Comparison of ENCODE assay signal across 8 cellular contexts in genomic region chr15:89334510-89335288, GRCh38. TPM values are rescaled to one million over a fixed set of nuclear protein-coding genes. Genes with fewer than 3 reads are reported as not detected.
DNase-seq lines count a peak whose midpoint lies in the region; TF ChIP-seq lines count a peak whose summit lies in the region.

POLG (minus strand) TSS chr15:89334824; CDS start chr15:89333754, 1,070 bp downstream.

- H3K27me3 Mint-ChIP-seq in activated naive CD4-positive, alpha-beta T cell treated with anti-CD3 and anti-CD28 coated beads for 36 hours (ENCODE audit: low read depth) = peaks cover 3% of the 10 kb centered on the region

- no peak within 1 kb of the TSS for H2AFZ ChIP-seq in neuron (ENCODE audit: low read depth, low read length)

- DNase-seq in GM03348 (ENCODE audit: low spot score) = peak; percentile 99
- peak; percentile 95 for DNase-seq in HFF-Myc (ENCODE audit: extremely low read depth, low read depth)
- peak; percentile 99 for DNase-seq in NAMALWA (ENCODE audit: low spot score)
- DNase-seq in SK-N-DZ (ENCODE audit: low spot score) = peak; percentile 99
- DNase-seq in activated naive CD4-positive, alpha-beta T cell treated with anti-CD3 and anti-CD28 coated beads for 36 hours = peak; percentile 99
- DNase-seq in foreskin melanocyte = peak; percentile 98

- peak within 1 kb of the TSS; percentile 72 for H3K27ac ChIP-seq in subcutaneous abdominal adipose tissue (ENCODE audit: low read depth, low read length)

- H3K4me3 ChIP-seq in HFF-Myc (replicated peaks; ENCODE audit: low read depth, low read length) (peak within 1 kb of the TSS; percentile 85), neuron (ENCODE audit: low read length) (peak within 1 kb of the TSS; percentile 95), subcutaneous abdominal adipose tissue (ENCODE audit: low read depth in 1 of 5, low read length in 5 of 5) (peak within 1 kb of the TSS; percentile 86 to 92 (median 89))

- intact Hi-C loops in activated naive CD4-positive, alpha-beta T cell treated with anti-CD3 and anti-CD28 coated beads for 36 hours (cut with micrococcal nuclease) = loop anchor here (1.0 to 10.0 kb wide), 6 partner anchors 90 to 560 kb away; partner anchors contain the start of genes ABHD2, AP3S2, HAPLN3 and TICRR

- H3K9me3 ChIP-seq in neuron (ENCODE audit: low read length) = no peaks in the 10 kb centered on the region
- no peaks in the 10 kb centered on the region for H3K9me3 ChIP-seq in subcutaneous abdominal adipose tissue (ENCODE audit: control insufficient read depth in 5 of 5, low read length in 5 of 5)

- H3K27ac Mint-ChIP-seq in activated naive CD4-positive, alpha-beta T cell treated with anti-CD3 and anti-CD28 coated beads for 36 hours = peak within 1 kb of the TSS; percentile 94

- peaks cover 25% of the 10 kb centered on the region for H3K4me1 ChIP-seq in neuron (ENCODE audit: insufficient read depth, low read length)
- H3K4me1 ChIP-seq in subcutaneous abdominal adipose tissue (ENCODE audit: control insufficient read depth in 5 of 5, insufficient read depth in 5 of 5, low read length in 5 of 5) = peaks cover 8 to 54% (median 53%) of the 10 kb centered on the region in 5 donors

- H3K9me3 Mint-ChIP-seq in activated naive CD4-positive, alpha-beta T cell treated with anti-CD3 and anti-CD28 coated beads for 36 hours = no peaks in the 10 kb centered on the region

- H3K27me3 ChIP-seq in neuron (ENCODE audit: insufficient read depth, low read length) (peaks cover 6% of the 10 kb centered on the region), subcutaneous abdominal adipose tissue (ENCODE audit: control insufficient read depth in 5 of 5, insufficient read depth in 4 of 5, low read length in 5 of 5) (no peaks in the 10 kb centered on the region)

- peaks cover 35% of the 10 kb centered on the region for H3K36me3 Mint-ChIP-seq in activated naive CD4-positive, alpha-beta T cell treated with anti-CD3 and anti-CD28 coated beads for 36 hours (ENCODE audit: low read depth)

- peak within 1 kb of the TSS; percentile 90 for H3K4me3 Mint-ChIP-seq in activated naive CD4-positive, alpha-beta T cell treated with anti-CD3 and anti-CD28 coated beads for 36 hours

- TF ChIP-seq CTCF in HFF-Myc (IDR thresholded peaks at IDR 0.05; ENCODE audit: low read depth, low read length, missing control alignments) = no peak

- CTCF ChIA-PET in activated naive CD4-positive, alpha-beta T cell treated with anti-CD3 and anti-CD28 coated beads for 36 hours (lab: Charles Lee) = interaction anchor here (0.9 to 1.8 kb wide), 4 partner anchors 10 to 156 kb away, joined by 3 to 4 read pairs (median 3); no protein-coding TSS in a partner anchor

- H3K9ac ChIP-seq in subcutaneous abdominal adipose tissue (ENCODE audit: low read length in 5 of 5) = peak within 1 kb of the TSS; percentile 81 to 92 (median 88)

- H3K4me1 Mint-ChIP-seq in activated naive CD4-positive, alpha-beta T cell treated with anti-CD3 and anti-CD28 coated beads for 36 hours (ENCODE audit: low read depth) = peaks cover 52% of the 10 kb centered on the region

- H3K36me3 ChIP-seq in neuron (ENCODE audit: insufficient read depth, low read length) (peaks cover 34% of the 10 kb centered on the region), subcutaneous abdominal adipose tissue (ENCODE audit: control insufficient read depth in 5 of 5, insufficient read depth in 5 of 5, low read length in 5 of 5) (peaks cover 0 to 35% (median 33%) of the 10 kb centered on the region in 5 donors)

RNA-seq across cellular contexts. Expression of gene POLG, which starts in this region (rescaled TPM):
- polyA plus RNA-seq in SK-N-DZ (2014; cell fraction: cytosol; rRNA removed) = 41.7 and 43.4 TPM in 2 replicates
- 143 and 176 TPM in 2 replicates for polyA plus RNA-seq in SK-N-DZ (2014; cell fraction: nucleus; rRNA removed)
- total RNA-seq in activated naive CD4-positive, alpha-beta T cell treated with anti-CD3 and anti-CD28 coated beads for 36 hours = 10 to 100 TPM; 93.0 to 96.5 TPM

Comparison
In these comparisons a context has a peak if more than half of its experiments do, and no peak if none do; other contexts are left out.
1. Peak in every context shown above with its lines: DNase-seq, H3K4me3 ChIP-seq and H3K27ac ChIP-seq.